24 cellular contexts compared by ENCODE assay signal in genomic region chr3:61612211-61612995, GRCh38. TPM values are rescaled to one million over a fixed set of nuclear protein-coding genes. Genes with fewer than 3 reads are reported as not detected.
DNase-seq lines count a peak whose midpoint lies in the region; ATAC-seq, FAIRE-seq and TF ChIP-seq lines count a peak whose summit lies in the region.
"Had no signal": no experiment of that assay in that cellular context is flagged by ENCODE, and none has a peak within 500 bp of the region (broad histone marks: within the 10 kb centered on the region; RNA-seq: fewer than 3 reads in every experiment).

No MANE protein-coding gene starts in this region.

- H3K27me3 ChIP-seq in liver (ENCODE audit: control insufficient read depth in 4 of 4, insufficient read depth in 4 of 4, low read length in 3 of 4) (no peaks in the 10 kb centered on the region), HepG2 (ENCODE audit: control insufficient read depth in 1 of 2, insufficient read depth in 2 of 2, low read length in 2 of 2) (no peaks in the 10 kb centered on the region), bronchial epithelial cell (ENCODE audit: control insufficient read depth, insufficient read depth, low read length) (no peaks in the 10 kb centered on the region)
- H3K27me3 ChIP-seq: esophagus muscularis mucosa had no signal

- TF ChIP-seq CTCF in liver (IDR thresholded peaks at IDR 0.05; ENCODE audit: low read depth, low read length, missing input control) (peak; percentile 3), HepG2 (CRISPR knock-in tag; IDR thresholded peaks at IDR 0.05) (no peak), bronchial epithelial cell (IDR thresholded peaks at IDR 0.05; ENCODE audit: insufficient read depth, low read length, severe bottlenecking) (no peak)

- no peaks in the 10 kb centered on the region for H4K20me1 ChIP-seq in HepG2 (ENCODE audit: insufficient read depth, low read length)

- WGBS in liver = 61% methylated on average over 9 of the region's 9 CpGs
- 96% methylated on average over 9 of the region's 9 CpGs for WGBS in HepG2 (ENCODE audit: low lambda C conversion rate)

- no peak overlapping the region for H2AFZ ChIP-seq in HepG2 (ENCODE audit: low read length)

- CTCF ChIA-PET in HepG2 (lab: Yijun Ruan, JAX; ENCODE audit: low intra/inter-chr PET ratio, low total read pairs) = no interaction called here

- no peak overlapping the region for H3K4me2 ChIP-seq in HepG2 (ENCODE audit: low read depth, low read length)

- FAIRE-seq in HepG2 (lab: Jason Lieb, UNC) (no peak), bronchial epithelial cell (lab: Jason Lieb, UNC) (peak; percentile 50)
- FAIRE-seq: A204.1, H54, kidney had no signal

- H3K4me1 ChIP-seq in liver (ENCODE audit: control insufficient read depth in 4 of 4, insufficient read depth in 4 of 4, low read length in 3 of 4) (peaks cover 8 to 17% (median 11%) of the 10 kb centered on the region in 4 donors), HepG2 (ENCODE audit: insufficient read depth, low read length) (peaks cover 3% of the 10 kb centered on the region; the same call in 1 of the 2 replicates)

- H3K9ac ChIP-seq in liver (ENCODE audit: low read depth in 1 of 2, low read length in 2 of 2) (no peak overlapping the region), HepG2 (ENCODE audit: insufficient read depth, low read depth, low read length) (no peak overlapping the region)

- no peak for TF ChIP-seq EP300 in HepG2 (IDR thresholded peaks at IDR 0.05; ENCODE audit: low read depth in 2 of 2, low read length in 2 of 2)
- no peak for TF ChIP-seq EP300 in HepG2 (CRISPR knock-in tag; IDR thresholded peaks at IDR 0.05; ENCODE audit: borderline replicate concordance)

- in situ Hi-C loops in HepG2 (cut with HindIII; ENCODE audit: extremely low pct_ligation_motif_present, low pct_unique_long_range_greater_than_20kb) = no loop called here

- intact Hi-C loops in HepG2 (cut with micrococcal nuclease; ENCODE audit: unreplicated experiment) = no loop called here

- no peaks in the 10 kb centered on the region for H3K36me3 ChIP-seq in liver (ENCODE audit: control insufficient read depth in 4 of 4, insufficient read depth in 3 of 4, low read depth in 1 of 4, low read length in 3 of 4)
- no peaks in the 10 kb centered on the region for H3K36me3 ChIP-seq in HepG2 (replicated peaks in 1 of 2; ENCODE audit: control insufficient read depth in 1 of 2, insufficient read depth in 2 of 2, low read length in 2 of 2)
- no peaks in the 10 kb centered on the region for H3K36me3 ChIP-seq in bronchial epithelial cell (ENCODE audit: control insufficient read depth, insufficient read depth, low read length)
- H3K36me3 ChIP-seq: esophagus muscularis mucosa, thoracic aorta had no signal

- TF ChIP-seq RAD21 in liver (IDR thresholded peaks at IDR 0.05) (peak; percentile 52 to 60), HepG2 (CRISPR knock-in tag; IDR thresholded peaks at IDR 0.05) (no peak)

- H3K79me2 ChIP-seq in HepG2 (ENCODE audit: insufficient read depth, low read length) = peaks cover 20% of the 10 kb centered on the region

- DNase-seq in HepG2 (ENCODE audit: low spot score) = no peak
- no peak for DNase-seq in bronchial epithelial cell (ENCODE audit: low read depth)
- no peak for DNase-seq in left lobe of liver (ENCODE audit: low spot score)
- DNase-seq in occipital lobe (lab: John Stamatoyannopoulos, UW) = no peak
- DNase-seq in NCI-H345 (lab: John Stamatoyannopoulos, UW) = no peak
- no peak for DNase-seq in D341Med (ENCODE audit: low spot score)
- DNase-seq: activated naive CD8-positive, alpha-beta T cell treated with anti-CD3 and anti-CD28 coated beads, Interleukin-2, amount 10 ng/mL, durations not matched to agents 7 days and 5 days; caudate nucleus; CD4-positive, CD25-positive, alpha-beta regulatory T cell; DMS79 treated with DMSO at 0.1 percent for 48 hours; KBM-7; kidney; NCI-H2081; NCI-H526 treated with DMSO at 0.1 percent for 48 hours; nephron progenitor cell; SIG-M5; stimulated activated CD4-positive, alpha-beta T cell treated with anti-CD3 and anti-CD28 coated beads, Interleukin-12 subunit alpha, Interleukin-12 subunit beta, amount 100 ng/mL, for 4 hours; T-helper 2 cell had no signal

- POLR2A ChIA-PET in HepG2 (lab: Yijun Ruan, JAX) = no interaction called here

- H3K9me3 ChIP-seq in liver (ENCODE audit: control insufficient read depth in 4 of 4, low read length in 3 of 4) = no peaks in the 10 kb centered on the region
- no peaks in the 10 kb centered on the region for H3K9me3 ChIP-seq in HepG2 (ENCODE audit: low read length)
- H3K9me3 ChIP-seq: esophagus muscularis mucosa, thoracic aorta had no signal

- no peak for TF ChIP-seq POLR2A in HepG2 (IDR thresholded peaks at IDR 0.05; ENCODE audit: insufficient read depth in 1 of 2, low read depth in 2 of 2, low read length in 2 of 2)

- BruUV-seq in HepG2 (replicated peaks; lab: Mats Ljungman, UMichigan) = no TSS peak

- no peak overlapping the region for H3K27ac ChIP-seq in liver (ENCODE audit: low read depth in 1 of 2, low read length in 2 of 2)
- H3K27ac ChIP-seq in HepG2 (ENCODE audit: extremely low read length, insufficient read depth, low read length) = no peak overlapping the region
- H3K27ac ChIP-seq: esophagus muscularis mucosa, thoracic aorta had no signal

- H3K4me3 ChIP-seq in liver (ENCODE audit: low read depth in 1 of 3, low read length in 3 of 3) = no peak overlapping the region
- no peak overlapping the region for H3K4me3 ChIP-seq in HepG2 (replicated peaks in 1 of 3; ENCODE audit: insufficient read depth in 1 of 3, low read depth in 2 of 3, low read length in 3 of 3)
- no peak overlapping the region for H3K4me3 ChIP-seq in bronchial epithelial cell (ENCODE audit: low read depth, low read length)
- H3K4me3 ChIP-seq: esophagus muscularis mucosa, thoracic aorta had no signal

- no peak for ATAC-seq in HepG2
- ATAC-seq in left lobe of liver = peak; percentile 62
- no peak for ATAC-seq in HG03095 (IDR thresholded peaks at IDR 0.05; ENCODE audit: unreplicated experiment)

TF ChIP-seq in liver, 16 proteins besides CTCF, POLR2A, EP300 and RAD21 (continues in another document):
- TF ChIP-seq ZBTB33 (IDR thresholded peaks at IDR 0.05) = peak; percentile 55
- TF ChIP-seq TAF1 (conservative IDR thresholded peaks at IDR 0.05) = no peak

TF ChIP-seq in HepG2, 621 proteins besides CTCF, POLR2A, EP300 and RAD21:
- TF ChIP-seq, protein P1, sequence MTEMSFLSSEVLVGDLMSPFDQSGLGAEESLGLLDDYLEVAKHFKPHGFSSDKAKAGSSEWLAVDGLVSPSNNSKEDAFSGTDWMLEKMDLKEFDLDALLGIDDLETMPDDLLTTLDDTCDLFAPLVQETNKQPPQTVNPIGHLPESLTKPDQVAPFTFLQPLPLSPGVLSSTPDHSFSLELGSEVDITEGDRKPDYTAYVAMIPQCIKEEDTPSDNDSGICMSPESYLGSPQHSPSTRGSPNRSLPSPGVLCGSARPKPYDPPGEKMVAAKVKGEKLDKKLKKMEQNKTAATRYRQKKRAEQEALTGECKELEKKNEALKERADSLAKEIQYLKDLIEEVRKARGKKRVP (CRISPR knock-in tag; IDR thresholded peaks at IDR 0.05) = no peak
- TF ChIP-seq BORCS8-MEF2B (CRISPR knock-in tag; IDR thresholded peaks at IDR 0.05) (no peak), ATRX (CRISPR knock-in tag; IDR thresholded peaks at IDR 0.05; ENCODE audit: borderline replicate concordance) (no peak), SRSF4 (IDR thresholded peaks at IDR 0.05; ENCODE audit: low read depth, low read length, poor library complexity, severe bottlenecking) (no peak), GABPA (IDR thresholded peaks at IDR 0.05; ENCODE audit: low read depth, low read length) (no peak), GABPA (CRISPR knock-in tag; IDR thresholded peaks at IDR 0.05; ENCODE audit: low read depth) (no peak), MED1 (CRISPR knock-in tag; IDR thresholded peaks at IDR 0.05) (no peak)

RNA-seq across cellular contexts. Expression of gene PTPRG, which starts 51.0 kb away (rescaled TPM):
- total RNA-seq in liver (10 to 100 TPM; 11.2 to 35.6 TPM), HepG2 (2016; rRNA removed; fragmentation: Illumina TruSeq; extraction: Trizol) (17.8 and 25.3 TPM in 2 replicates), bronchial epithelial cell (9.6 and 11.1 TPM in 2 replicates), left lobe of liver (15.6 TPM), occipital lobe (81.4 TPM)
- polyA plus RNA-seq in liver (1 to 10 TPM; 3.6 to 5.1 TPM), HepG2 (2011; rRNA removed) (6.9 and 8.0 TPM in 2 replicates)
- 1.5 and 3.0 TPM in 2 replicates for total RNA-seq in HepG2 (2016; cell fraction: cytosol; rRNA removed; fragmentation: Illumina TruSeq; extraction: Trizol; ENCODE audit: low read depth)
- total RNA-seq in HepG2 (2016; cell fraction: insoluble cytoplasmic fraction; rRNA removed; fragmentation: Illumina TruSeq; extraction: Trizol) = 17.7 and 23.8 TPM in 2 replicates
- 6.6 and 7.5 TPM in 2 replicates for total RNA-seq in HepG2 (2016; cell fraction: membrane; rRNA removed; fragmentation: Illumina TruSeq; extraction: Trizol)
- total RNA-seq in HepG2 (2016; cell fraction: nucleus; rRNA removed; fragmentation: Illumina TruSeq; extraction: Trizol) = 54.4 and 62.0 TPM in 2 replicates
- polyA plus RNA-seq in HepG2 (2011; cell fraction: cytosol; rRNA removed) = 5.1 and 6.3 TPM in 2 replicates
- 11.3 and 14.5 TPM in 2 replicates for polyA plus RNA-seq in HepG2 (2011; cell fraction: nucleus; rRNA removed)
- 10.7 and 11.8 TPM in 2 replicates for polyA plus RNA-seq in HepG2 (2012)
- 0.58 and 0.68 TPM in 2 replicates for polyA plus RNA-seq in HepG2 (2016; cell fraction: cytosol; fragmentation: Illumina TruSeq; extraction: Trizol; ENCODE audit: low read depth)
- polyA plus RNA-seq in HepG2 (2016; cell fraction: insoluble cytoplasmic fraction; fragmentation: Illumina TruSeq; extraction: Trizol; ENCODE audit: low read depth) = 9.2 and 9.6 TPM in 2 replicates
- polyA plus RNA-seq in HepG2 (2016; cell fraction: membrane; fragmentation: Illumina TruSeq; extraction: Trizol; ENCODE audit: low read depth) = 1.3 and 1.5 TPM in 2 replicates
- polyA plus RNA-seq in HepG2 (2016; cell fraction: nucleus; fragmentation: Illumina TruSeq; extraction: Trizol; ENCODE audit: insufficient read depth, low read depth) = 23.3 and 24.1 TPM in 2 replicates
- polyA minus RNA-seq in HepG2 (2011; rRNA and poly(A)+ RNA removed; ENCODE audit: low replicate concordance) = 0.05 and 44.0 TPM in 2 replicates
- polyA minus RNA-seq in HepG2 (2011; cell fraction: cytosol; rRNA and poly(A)+ RNA removed) = 24.8 and 27.2 TPM in 2 replicates
- 79.6 and 89.1 TPM in 2 replicates for polyA minus RNA-seq in HepG2 (2011; cell fraction: nucleus; rRNA and poly(A)+ RNA removed)
- total RNA-seq: activated naive CD8-positive, alpha-beta T cell treated with anti-CD3 and anti-CD28 coated beads, Interleukin-2, amount 10 ng/mL, durations not matched to agents 7 days and 5 days; CD4-positive, CD25-positive, alpha-beta regulatory T cell had no signal
- polyA plus RNA-seq: CD4-positive, CD25-positive, alpha-beta regulatory T cell had no signal
